19 cellular contexts compared by ENCODE assay signal in genomic region chr5:41808294-41808693, GRCh38.
"Had no signal": no experiment of that assay in that cellular context is flagged by ENCODE, and none has a peak within 500 bp of the region (broad histone marks: within the 10 kb centered on the region; RNA-seq: fewer than 3 reads in every experiment).

No MANE protein-coding gene starts in this region.

- ATAC-seq: heart left ventricle; naive thymus-derived CD4-positive, alpha-beta T cell; stimulated activated effector memory CD8-positive, alpha-beta T cell treated with anti-CD3 and anti-CD28 coated beads, Interleukin-12 subunit alpha, Interleukin-12 subunit beta, amount 100 ng/mL, for 72 hours; stimulated activated naive CD8-positive, alpha-beta T cell treated with anti-CD3 and anti-CD28 coated beads, Interleukin-15, Interleukin-2, amounts not matched to agents 100 U/mL and 50 U/mL, for 24 hours had no signal

- H3K27ac ChIP-seq: colonic mucosa, esophagus squamous epithelium, heart left ventricle, neutrophil, right atrium auricular region, suprapubic skin, upper lobe of left lung, uterus had no signal

- H3K36me3 ChIP-seq: colonic mucosa, neutrophil, right atrium auricular region, thyroid gland, uterus had no signal

- H3K9me3 ChIP-seq: colonic mucosa, esophagus squamous epithelium, heart left ventricle, neutrophil, right atrium auricular region, suprapubic skin, thyroid gland, upper lobe of left lung, uterus had no signal

- H3K9me3 Mint-ChIP-seq: naive thymus-derived CD4-positive, alpha-beta T cell; stimulated activated effector memory CD8-positive, alpha-beta T cell treated with anti-CD3 and anti-CD28 coated beads, Interleukin-12 subunit alpha, Interleukin-12 subunit beta, amount 100 ng/mL, for 72 hours had no signal

- DNase-seq: colonic mucosa; dermis blood vessel endothelial cell; esophagus squamous epithelium; foreskin melanocyte; heart left ventricle; hippocampal formation; kidney glomerular epithelial cell; naive thymus-derived CD4-positive, alpha-beta T cell; stimulated activated CD4-positive, alpha-beta T cell treated with anti-CD3 and anti-CD28 coated beads, Interleukin-4, amount 100 ng/mL, for 1 hour; stimulated activated CD8-positive, alpha-beta memory T cell treated with anti-CD3 and anti-CD28 coated beads, Interleukin-4, amount 100 ng/mL, for 48 hours; stimulated activated naive CD8-positive, alpha-beta T cell treated with anti-CD3 and anti-CD28 coated beads, Interleukin-15, Interleukin-2, amounts not matched to agents 100 U/mL and 50 U/mL, for 24 hours; thyroid gland; upper lobe of left lung; uterus had no signal

- H3K27ac Mint-ChIP-seq: naive thymus-derived CD4-positive, alpha-beta T cell; stimulated activated effector memory CD8-positive, alpha-beta T cell treated with anti-CD3 and anti-CD28 coated beads, Interleukin-12 subunit alpha, Interleukin-12 subunit beta, amount 100 ng/mL, for 72 hours had no signal

- H3K4me3 ChIP-seq: colonic mucosa, esophagus squamous epithelium, heart left ventricle, right atrium auricular region, suprapubic skin, thyroid gland, upper lobe of left lung, uterus had no signal

- H3K4me3 Mint-ChIP-seq: naive thymus-derived CD4-positive, alpha-beta T cell; stimulated activated effector memory CD8-positive, alpha-beta T cell treated with anti-CD3 and anti-CD28 coated beads, Interleukin-12 subunit alpha, Interleukin-12 subunit beta, amount 100 ng/mL, for 72 hours had no signal

- H3K4me1 ChIP-seq: colonic mucosa, right atrium auricular region, suprapubic skin, upper lobe of left lung, uterus had no signal

- H3K27me3 Mint-ChIP-seq: naive thymus-derived CD4-positive, alpha-beta T cell had no signal

- FAIRE-seq: islet of Langerhans had no signal

- H3K27me3 ChIP-seq: colonic mucosa, esophagus squamous epithelium, heart left ventricle, neutrophil, right atrium auricular region, suprapubic skin, thyroid gland, upper lobe of left lung, uterus had no signal
